2 cellular contexts compared by ENCODE assay signal in the genomic region with DNA sequence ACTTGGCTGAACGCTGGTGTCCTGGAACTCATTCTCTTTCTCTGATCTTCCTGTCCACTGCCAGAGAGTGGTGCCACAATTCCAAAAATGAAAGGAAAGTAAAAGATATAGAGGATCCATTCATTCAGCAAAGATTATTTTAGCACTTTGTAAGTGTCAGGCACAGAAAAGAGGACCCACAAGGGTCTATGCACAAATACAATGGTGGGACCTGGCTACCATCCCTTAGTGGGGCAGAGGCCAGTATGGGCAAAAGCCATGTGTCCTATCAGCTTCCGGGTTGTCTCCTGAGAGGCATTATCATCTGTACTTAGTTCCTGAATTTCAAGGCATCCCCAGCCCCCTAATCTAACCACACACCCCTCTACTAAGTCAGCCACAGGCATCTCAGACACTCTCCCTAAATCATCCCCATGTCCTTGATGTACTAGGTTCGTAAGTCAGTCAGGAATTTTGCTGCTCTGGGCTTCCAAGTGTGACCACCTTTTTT.
A peak's percentile ranks its signal among the peaks of the same experiment; 100 is the strongest.
TF ChIP-seq lines count a peak whose summit lies in the region.

No MANE protein-coding gene starts in this region.

TF ChIP-seq in HEK293, 187 proteins besides CTCF, POLR2A, EP300 and RAD21 (continued from another document):
- TF ChIP-seq, protein P1, sequence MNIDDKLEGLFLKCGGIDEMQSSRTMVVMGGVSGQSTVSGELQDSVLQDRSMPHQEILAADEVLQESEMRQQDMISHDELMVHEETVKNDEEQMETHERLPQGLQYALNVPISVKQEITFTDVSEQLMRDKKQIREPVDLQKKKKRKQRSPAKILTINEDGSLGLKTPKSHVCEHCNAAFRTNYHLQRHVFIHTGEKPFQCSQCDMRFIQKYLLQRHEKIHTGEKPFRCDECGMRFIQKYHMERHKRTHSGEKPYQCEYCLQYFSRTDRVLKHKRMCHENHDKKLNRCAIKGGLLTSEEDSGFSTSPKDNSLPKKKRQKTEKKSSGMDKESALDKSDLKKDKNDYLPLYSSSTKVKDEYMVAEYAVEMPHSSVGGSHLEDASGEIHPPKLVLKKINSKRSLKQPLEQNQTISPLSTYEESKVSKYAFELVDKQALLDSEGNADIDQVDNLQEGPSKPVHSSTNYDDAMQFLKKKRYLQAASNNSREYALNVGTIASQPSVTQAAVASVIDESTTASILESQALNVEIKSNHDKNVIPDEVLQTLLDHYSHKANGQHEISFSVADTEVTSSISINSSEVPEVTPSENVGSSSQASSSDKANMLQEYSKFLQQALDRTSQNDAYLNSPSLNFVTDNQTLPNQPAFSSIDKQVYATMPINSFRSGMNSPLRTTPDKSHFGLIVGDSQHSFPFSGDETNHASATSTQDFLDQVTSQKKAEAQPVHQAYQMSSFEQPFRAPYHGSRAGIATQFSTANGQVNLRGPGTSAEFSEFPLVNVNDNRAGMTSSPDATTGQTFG (tag by site-specific recombination; IDR thresholded peaks at IDR 0.05; ENCODE audit: borderline replicate concordance) = no peak
- peak; percentile 51 for TF ChIP-seq ZNF335 (tag by site-specific recombination; conservative IDR thresholded peaks at IDR 0.05)
- TF ChIP-seq ZNF776 (tag by site-specific recombination; IDR thresholded peaks at IDR 0.05; ENCODE audit: borderline replicate concordance) = no peak
- TF ChIP-seq ZNF660 (tag by site-specific recombination; IDR thresholded peaks at IDR 0.05) = no peak
- TF ChIP-seq, protein P2, sequence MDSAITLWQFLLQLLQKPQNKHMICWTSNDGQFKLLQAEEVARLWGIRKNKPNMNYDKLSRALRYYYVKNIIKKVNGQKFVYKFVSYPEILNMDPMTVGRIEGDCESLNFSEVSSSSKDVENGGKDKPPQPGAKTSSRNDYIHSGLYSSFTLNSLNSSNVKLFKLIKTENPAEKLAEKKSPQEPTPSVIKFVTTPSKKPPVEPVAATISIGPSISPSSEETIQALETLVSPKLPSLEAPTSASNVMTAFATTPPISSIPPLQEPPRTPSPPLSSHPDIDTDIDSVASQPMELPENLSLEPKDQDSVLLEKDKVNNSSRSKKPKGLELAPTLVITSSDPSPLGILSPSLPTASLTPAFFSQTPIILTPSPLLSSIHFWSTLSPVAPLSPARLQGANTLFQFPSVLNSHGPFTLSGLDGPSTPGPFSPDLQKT (IDR thresholded peaks at IDR 0.05; ENCODE audit: borderline replicate concordance, low read depth, low read length) = no peak
- no peak for TF ChIP-seq ZNF16 (tag by site-specific recombination; IDR thresholded peaks at IDR 0.05; ENCODE audit: low read depth)
- TF ChIP-seq ZNF677 (tag by site-specific recombination; IDR thresholded peaks at IDR 0.05) = no peak
- TF ChIP-seq ZNF274 (IDR thresholded peaks at IDR 0.05; ENCODE audit: low read length) = no peak
- no peak for TF ChIP-seq ZNF274 (tag by site-specific recombination; IDR thresholded peaks at IDR 0.05; ENCODE audit: borderline replicate concordance)

TF ChIP-seq in SK-N-SH, 30 proteins besides CTCF, POLR2A, EP300 and RAD21 (continued from another document):
- no peak for TF ChIP-seq RCOR1 (IDR thresholded peaks at IDR 0.05; ENCODE audit: low read length)
- TF ChIP-seq, protein P3, sequence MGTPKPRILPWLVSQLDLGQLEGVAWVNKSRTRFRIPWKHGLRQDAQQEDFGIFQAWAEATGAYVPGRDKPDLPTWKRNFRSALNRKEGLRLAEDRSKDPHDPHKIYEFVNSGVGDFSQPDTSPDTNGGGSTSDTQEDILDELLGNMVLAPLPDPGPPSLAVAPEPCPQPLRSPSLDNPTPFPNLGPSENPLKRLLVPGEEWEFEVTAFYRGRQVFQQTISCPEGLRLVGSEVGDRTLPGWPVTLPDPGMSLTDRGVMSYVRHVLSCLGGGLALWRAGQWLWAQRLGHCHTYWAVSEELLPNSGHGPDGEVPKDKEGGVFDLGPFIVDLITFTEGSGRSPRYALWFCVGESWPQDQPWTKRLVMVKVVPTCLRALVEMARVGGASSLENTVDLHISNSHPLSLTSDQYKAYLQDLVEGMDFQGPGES (IDR thresholded peaks at IDR 0.05; ENCODE audit: low read depth, low read length) = no peak
- TF ChIP-seq GABPA (IDR thresholded peaks at IDR 0.05; ENCODE audit: low read depth) = no peak
- TF ChIP-seq, protein P4, sequence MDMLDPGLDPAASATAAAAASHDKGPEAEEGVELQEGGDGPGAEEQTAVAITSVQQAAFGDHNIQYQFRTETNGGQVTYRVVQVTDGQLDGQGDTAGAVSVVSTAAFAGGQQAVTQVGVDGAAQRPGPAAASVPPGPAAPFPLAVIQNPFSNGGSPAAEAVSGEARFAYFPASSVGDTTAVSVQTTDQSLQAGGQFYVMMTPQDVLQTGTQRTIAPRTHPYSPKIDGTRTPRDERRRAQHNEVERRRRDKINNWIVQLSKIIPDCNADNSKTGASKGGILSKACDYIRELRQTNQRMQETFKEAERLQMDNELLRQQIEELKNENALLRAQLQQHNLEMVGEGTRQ (IDR thresholded peaks at IDR 0.05; ENCODE audit: borderline replicate concordance, low read depth, low read length) = no peak
- TF ChIP-seq TAF1 (IDR thresholded peaks at IDR 0.05; ENCODE audit: borderline replicate concordance, low read depth, low read length) = no peak
- TF ChIP-seq RXRA (IDR thresholded peaks at IDR 0.05; ENCODE audit: borderline replicate concordance, low read depth) = no peak
- no peak for TF ChIP-seq MEF2A (IDR thresholded peaks at IDR 0.05; ENCODE audit: borderline replicate concordance, low read depth)
- TF ChIP-seq FOXJ3 (CRISPR knock-in tag; IDR thresholded peaks at IDR 0.05) = no peak
- no peak for TF ChIP-seq YY1 (IDR thresholded peaks at IDR 0.05; ENCODE audit: low read depth)
